In genomic region chr14:24093901-24094838, GRCh38 we compare ENCODE assay signal across 8 cellular contexts. TPM values are rescaled to one million over a fixed set of nuclear protein-coding genes. Genes with fewer than 3 reads are reported as not detected.
DNase-seq lines count a peak whose midpoint lies in the region; FAIRE-seq and TF ChIP-seq lines count a peak whose summit lies in the region.

Gene PCK2 (plus strand): TSS chr14:24094311. CDS start chr14:24094406, 95 bp downstream.

- TF ChIP-seq POLR2A in suprapubic skin (IDR thresholded peaks at IDR 0.05): peak in 1 of 2 donors; percentile 51

- H3K27me3 ChIP-seq in neutrophil (peaks cover 38% of the 10 kb centered on the region), suprapubic skin (no peaks in the 10 kb centered on the region)

- H3K4me3 ChIP-seq in neutrophil (ENCODE audit: low read depth in 1 of 2, low read length in 1 of 2) (peak within 1 kb of the TSS; percentile 74 to 99), suprapubic skin (peak within 1 kb of the TSS; percentile 97)

- H3K36me3 ChIP-seq in neutrophil (no peaks in the 10 kb centered on the region), suprapubic skin (peaks cover 12% of the 10 kb centered on the region)

- DNase-seq in DMS79 treated with DMSO at 0.1 percent for 48 hours (lab: John Stamatoyannopoulos, UW) (peak; percentile 97), H4 (ENCODE audit: low spot score) (peak; percentile 93), M059J (ENCODE audit: low read depth) (peak; percentile 89), SIG-M5 treated with dmso at 0.1 percent for 504 hours (lab: John Stamatoyannopoulos, UW; ENCODE audit: unreplicated experiment) (peak; percentile 91), frontal cortex (ENCODE audit: low spot score in 2 of 2) (peak; percentile 78 to 88), suprapubic skin (ENCODE audit: low spot score in 2 of 2) (peak; percentile 96 to 97)
- peak; percentile 78 for DNase-seq in activated gamma-delta T cell treated with anti-CD3 and anti-CD28 coated beads, Interleukin-2, amount 50 U/mL, for 16 hours (ENCODE audit: low read depth)

- no peak for FAIRE-seq in frontal cortex (lab: Jason Lieb, UNC)

- TF ChIP-seq CTCF in neutrophil (IDR thresholded peaks at IDR 0.05) (peak; percentile 12), suprapubic skin (IDR thresholded peaks at IDR 0.05) (no peak)

- no peak for TF ChIP-seq EP300 in suprapubic skin (IDR thresholded peaks at IDR 0.05)

- peaks cover 11 to 14% of the 10 kb centered on the region in 2 experiments for H3K4me1 ChIP-seq in neutrophil (ENCODE audit: control insufficient read depth in 1 of 2, insufficient read depth in 1 of 2, low read depth in 1 of 2, low read length in 1 of 2)
- peaks cover 35% of the 10 kb centered on the region for H3K4me1 ChIP-seq in suprapubic skin

- H3K9me3 ChIP-seq in neutrophil (no peaks in the 10 kb centered on the region), suprapubic skin (no peaks in the 10 kb centered on the region)

- WGBS in suprapubic skin: 0% methylated on average over 37 of the region's 68 CpGs

- H3K27ac ChIP-seq in neutrophil (peak within 1 kb of the TSS; percentile 81), suprapubic skin (peak within 1 kb of the TSS; percentile 94)

RNA-seq across cellular contexts. Expression of gene PCK2, which starts in this region (rescaled TPM):
- total RNA-seq in H4 (2014; rRNA removed; shearing (Covaris generic)): 14.3 and 16.0 TPM in 2 replicates
- 3.5 and 15.6 TPM in 2 replicates for total RNA-seq in M059J (2014; rRNA removed; shearing (Covaris generic))
- total RNA-seq in frontal cortex (1.6 TPM), suprapubic skin (10 to 100 TPM in 3 of 4 donors, 1 to 10 TPM in 1; 9.2 to 25.1 (median 14.4) TPM)

Comparison
In these comparisons a context has a peak if more than half of its experiments do, and no peak if none do; other contexts are left out.
1. Peak in every context shown above with its lines: DNase-seq, H3K4me3 ChIP-seq and H3K27ac ChIP-seq.